ENCODE assay signal across 24 cellular contexts in genomic region chr1:245288796-245289195, GRCh38.
A peak's percentile ranks its signal among the peaks of the same experiment; 100 is the strongest.
DNase-seq lines count a peak whose midpoint lies in the region; ATAC-seq, FAIRE-seq and TF ChIP-seq lines count a peak whose summit lies in the region.
"Had no signal": no experiment of that assay in that cellular context is flagged by ENCODE, and none has a peak within 500 bp of the region (broad histone marks: within the 10 kb centered on the region; RNA-seq: fewer than 3 reads in every experiment).

No MANE protein-coding gene starts in this region.

- no peaks in the 10 kb centered on the region for H3K27me3 ChIP-seq in SK-N-SH (ENCODE audit: insufficient read depth)
- H3K27me3 ChIP-seq in brain microvascular endothelial cell (replicated peaks), result no peaks in the 10 kb centered on the region

- no peak for DNase-seq in SK-N-SH
- peak; percentile 84 for DNase-seq in NCI-H1048 (lab: John Stamatoyannopoulos, UW)
- peak; percentile 38 for DNase-seq in astrocyte of the hippocampus (ENCODE audit: low read depth, low spot score)
- DNase-seq in brain microvascular endothelial cell, result no peak
- DNase-seq in RCC 7860 (ENCODE audit: low spot score), result no peak
- no peak for DNase-seq in activated T-cell treated with anti-CD3 and anti-CD28 coated beads, Interleukin-2, amount 50 U/mL, for 4 hours
- DNase-seq: Calu3; CD4-positive, alpha-beta memory T cell; DMS153; HCEC 1CT; NCI-H1417; NCI-H1694 treated with DMSO at 0.1 percent for 48 hours; NCI-H2081 treated with DMSO at 0.1 percent for 48 hours; NCI-H446; SHP77 treated with DMSO at 0.1 percent for 48 hours had no signal

- no peak overlapping the region for H2AFZ ChIP-seq in SK-N-SH (ENCODE audit: low read depth)
- H2AFZ ChIP-seq: GM23338 had no signal

- H3K9ac ChIP-seq in SK-N-SH, result no peak overlapping the region
- H3K9ac ChIP-seq: BLaER1 treated with 17β-estradiol and CSF1 and Interleukin-3, amounts not matched to agents 10 nM and 100 nM had no signal

- H3K27me3 Mint-ChIP-seq in activated T-cell treated with anti-CD3 and anti-CD28 coated beads, Interleukin-2, amount 50 U/mL, for 4 hours (ENCODE audit: low read depth), result peaks cover 12% of the 10 kb centered on the region

- TF ChIP-seq CTCF in SK-N-SH (IDR thresholded peaks at IDR 0.05), result no peak
- TF ChIP-seq CTCF in brain microvascular endothelial cell (IDR thresholded peaks at IDR 0.05; ENCODE audit: low read depth, low read length, missing control alignments), result no peak

- no peaks in the 10 kb centered on the region for H3K79me2 ChIP-seq in SK-N-SH (ENCODE audit: insufficient read depth)

- no peak for FAIRE-seq in RCC 7860 (lab: Jason Lieb, UNC)
- FAIRE-seq: G401.6, GM18507 had no signal

- POLR2A ChIA-PET in SK-N-SH (lab: Yijun Ruan, JAX), result no interaction called here

- no peaks in the 10 kb centered on the region for H3K36me3 Mint-ChIP-seq in activated T-cell treated with anti-CD3 and anti-CD28 coated beads, Interleukin-2, amount 50 U/mL, for 4 hours (ENCODE audit: insufficient read depth)
- H3K36me3 Mint-ChIP-seq: CD4-positive, alpha-beta memory T cell; IgD-negative memory B cell had no signal

- ATAC-seq in SK-N-SH treated with all-trans-retinoic acid at 6 μM for 48 hours, result no peak
- ATAC-seq in activated T-cell treated with anti-CD3 and anti-CD28 coated beads, Interleukin-2, amount 50 U/mL, for 4 hours, result no peak
- ATAC-seq: GM23338 had no signal

- in situ Hi-C loops in brain microvascular endothelial cell (cut with HindIII; ENCODE audit: low pct_ligation_motif_present, low sequenced_read_pairs), result no loop called here

- H3K9me2 ChIP-seq in SK-N-SH, result no peaks in the 10 kb centered on the region

- H3K4me3 ChIP-seq in SK-N-SH (ENCODE audit: low read depth in 2 of 2, low read length in 1 of 2) (no peak overlapping the region), mesodermal cell (ENCODE audit: extremely low read depth, insufficient read depth, low read length, poor library complexity, severe bottlenecking) (no peak overlapping the region), brain microvascular endothelial cell (ENCODE audit: low read depth, low read length) (no peak overlapping the region)
- H3K4me3 ChIP-seq: BLaER1 treated with 17β-estradiol and CSF1 and Interleukin-3, amounts not matched to agents 10 nM and 100 nM; GM23338 had no signal

- no peak overlapping the region for H3K4me2 ChIP-seq in SK-N-SH
- H3K4me2 ChIP-seq: BLaER1 treated with 17β-estradiol and CSF1 and Interleukin-3, amounts not matched to agents 10 nM and 100 nM; GM23338 had no signal

- H3K9me3 Mint-ChIP-seq in activated T-cell treated with anti-CD3 and anti-CD28 coated beads, Interleukin-2, amount 50 U/mL, for 4 hours, result no peaks in the 10 kb centered on the region
- H3K9me3 Mint-ChIP-seq: GM23338 had no signal

- 50% methylated on average over 1 of the region's 1 CpG for WGBS in SK-N-SH (ENCODE audit: low lambda C conversion rate)
- WGBS in mesodermal cell (ENCODE audit: insufficient coverage in 2 of 2), 2 experiments, result no CpG with 5 or more reads among the region's 1 CpG

- H3K27ac ChIP-seq in SK-N-SH (ENCODE audit: low read depth in 2 of 2, low read length in 1 of 2) (no peak overlapping the region), mesodermal cell (ENCODE audit: low read depth, low read length, severe bottlenecking) (peak overlapping the region; percentile 69), brain microvascular endothelial cell (no peak overlapping the region)
- H3K27ac ChIP-seq: 22Rv1; BLaER1 treated with 17β-estradiol and CSF1 and Interleukin-3, amounts not matched to agents 10 nM and 100 nM; RWPE1 had no signal

- no peaks in the 10 kb centered on the region; the same call in 1 of the 2 replicates for H4K20me1 ChIP-seq in SK-N-SH (ENCODE audit: insufficient read depth)
- H4K20me1 ChIP-seq: BLaER1 treated with 17β-estradiol and CSF1 and Interleukin-3, amounts not matched to agents 10 nM and 100 nM had no signal

- H3F3A ChIP-seq in SK-N-SH (replicated peaks; ENCODE audit: insufficient read depth), result no peaks in the 10 kb centered on the region

- no peaks in the 10 kb centered on the region for H3K4me1 Mint-ChIP-seq in activated T-cell treated with anti-CD3 and anti-CD28 coated beads, Interleukin-2, amount 50 U/mL, for 4 hours (ENCODE audit: low read depth)
- H3K4me1 Mint-ChIP-seq: CD4-positive, alpha-beta memory T cell; GM23338; IgD-negative memory B cell had no signal

- CTCF ChIA-PET in SK-N-SH (lab: Yijun Ruan, JAX), result no interaction called here

- H3K9me3 ChIP-seq in SK-N-SH, result no peaks in the 10 kb centered on the region
- H3K9me3 ChIP-seq in mesodermal cell (ENCODE audit: control insufficient read depth, low read length), result no peaks in the 10 kb centered on the region
- H3K9me3 ChIP-seq: BLaER1 treated with 17β-estradiol and CSF1 and Interleukin-3, amounts not matched to agents 10 nM and 100 nM had no signal

- H3K4me1 ChIP-seq in SK-N-SH (ENCODE audit: control insufficient read depth in 1 of 2, insufficient read depth in 2 of 2, low read depth in 1 of 2, low read length in 1 of 2) (peaks cover 0 to 29% of the 10 kb centered on the region in 2 experiments; a peak in 2 of 4 replicates), mesodermal cell (ENCODE audit: control insufficient read depth, insufficient read depth, low read length, poor library complexity, severe bottlenecking) (peaks cover 6% of the 10 kb centered on the region)
- H3K4me1 ChIP-seq: BLaER1 treated with 17β-estradiol and CSF1 and Interleukin-3, amounts not matched to agents 10 nM and 100 nM had no signal

- no peak overlapping the region for H3K4me3 Mint-ChIP-seq in activated T-cell treated with anti-CD3 and anti-CD28 coated beads, Interleukin-2, amount 50 U/mL, for 4 hours
- H3K4me3 Mint-ChIP-seq: CD4-positive, alpha-beta memory T cell; GM23338; IgD-negative memory B cell had no signal

- H3K36me3 ChIP-seq in SK-N-SH (replicated peaks in 1 of 2; ENCODE audit: control insufficient read depth in 1 of 2, insufficient read depth in 2 of 2, low read length in 1 of 2) (peaks cover 0 to 10% of the 10 kb centered on the region in 2 experiments), mesodermal cell (ENCODE audit: control insufficient read depth, insufficient read depth, low read length) (no peaks in the 10 kb centered on the region), brain microvascular endothelial cell (replicated peaks) (no peaks in the 10 kb centered on the region)
- H3K36me3 ChIP-seq: BLaER1 treated with 17β-estradiol and CSF1 and Interleukin-3, amounts not matched to agents 10 nM and 100 nM had no signal

- no peak for TF ChIP-seq RAD21 in SK-N-SH (IDR thresholded peaks at IDR 0.05; ENCODE audit: low read length)

- TF ChIP-seq EP300 in SK-N-SH (IDR thresholded peaks at IDR 0.05; ENCODE audit: borderline replicate concordance in 1 of 2, low read depth in 1 of 2, low read length in 1 of 2), result no peak

TF ChIP-seq in SK-N-SH, 30 proteins besides CTCF, POLR2A, EP300 and RAD21 (continues in another document):
- TF ChIP-seq MXI1 (IDR thresholded peaks at IDR 0.05; ENCODE audit: low read depth, low read length) (no peak), GATA2 (CRISPR knock-in tag; IDR thresholded peaks at IDR 0.05) (no peak), USF1 (IDR thresholded peaks at IDR 0.05; ENCODE audit: borderline replicate concordance, low read depth) (no peak), FOSL2 (IDR thresholded peaks at IDR 0.05; ENCODE audit: borderline replicate concordance, low read depth) (peak; percentile 24; the same call in 1 of the 2 replicates), TEAD4 (IDR thresholded peaks at IDR 0.05; ENCODE audit: borderline replicate concordance, insufficient read depth) (no peak), NFIC (IDR thresholded peaks at IDR 0.05; ENCODE audit: borderline replicate concordance) (no peak)

TF ChIP-seq in SK-N-SH treated with all-trans-retinoic acid at 6 μM for 48 hours, 23 proteins besides CTCF, POLR2A, EP300 and RAD21 (continues in another document):
- TF ChIP-seq, protein P1, sequence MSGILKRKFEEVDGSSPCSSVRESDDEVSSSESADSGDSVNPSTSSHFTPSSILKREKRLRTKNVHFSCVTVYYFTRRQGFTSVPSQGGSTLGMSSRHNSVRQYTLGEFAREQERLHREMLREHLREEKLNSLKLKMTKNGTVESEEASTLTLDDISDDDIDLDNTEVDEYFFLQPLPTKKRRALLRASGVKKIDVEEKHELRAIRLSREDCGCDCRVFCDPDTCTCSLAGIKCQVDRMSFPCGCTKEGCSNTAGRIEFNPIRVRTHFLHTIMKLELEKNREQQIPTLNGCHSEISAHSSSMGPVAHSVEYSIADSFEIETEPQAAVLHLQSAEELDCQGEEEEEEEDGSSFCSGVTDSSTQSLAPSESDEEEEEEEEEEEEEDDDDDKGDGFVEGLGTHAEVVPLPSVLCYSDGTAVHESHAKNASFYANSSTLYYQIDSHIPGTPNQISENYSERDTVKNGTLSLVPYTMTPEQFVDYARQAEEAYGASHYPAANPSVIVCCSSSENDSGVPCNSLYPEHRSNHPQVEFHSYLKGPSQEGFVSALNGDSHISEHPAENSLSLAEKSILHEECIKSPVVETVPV (CRISPR knock-in tag; IDR thresholded peaks at IDR 0.05), result no peak
- TF ChIP-seq GLIS3 (CRISPR knock-in tag; IDR thresholded peaks at IDR 0.05) (no peak), ZNF70 (CRISPR knock-in tag; IDR thresholded peaks at IDR 0.05) (no peak), ESRRG (CRISPR knock-in tag; IDR thresholded peaks at IDR 0.05) (no peak), ZNF565 (CRISPR knock-in tag; conservative IDR thresholded peaks at IDR 0.05; ENCODE audit: low read depth) (no peak), BACH2 (CRISPR knock-in tag; IDR thresholded peaks at IDR 0.05; ENCODE audit: borderline replicate concordance) (no peak), ZC3H10 (CRISPR knock-in tag; IDR thresholded peaks at IDR 0.05) (no peak), TCF4 (CRISPR knock-in tag; IDR thresholded peaks at IDR 0.05; ENCODE audit: borderline replicate concordance) (no peak), ISL1 (CRISPR knock-in tag; IDR thresholded peaks at IDR 0.05) (no peak)
- TF ChIP-seq, protein P2, sequence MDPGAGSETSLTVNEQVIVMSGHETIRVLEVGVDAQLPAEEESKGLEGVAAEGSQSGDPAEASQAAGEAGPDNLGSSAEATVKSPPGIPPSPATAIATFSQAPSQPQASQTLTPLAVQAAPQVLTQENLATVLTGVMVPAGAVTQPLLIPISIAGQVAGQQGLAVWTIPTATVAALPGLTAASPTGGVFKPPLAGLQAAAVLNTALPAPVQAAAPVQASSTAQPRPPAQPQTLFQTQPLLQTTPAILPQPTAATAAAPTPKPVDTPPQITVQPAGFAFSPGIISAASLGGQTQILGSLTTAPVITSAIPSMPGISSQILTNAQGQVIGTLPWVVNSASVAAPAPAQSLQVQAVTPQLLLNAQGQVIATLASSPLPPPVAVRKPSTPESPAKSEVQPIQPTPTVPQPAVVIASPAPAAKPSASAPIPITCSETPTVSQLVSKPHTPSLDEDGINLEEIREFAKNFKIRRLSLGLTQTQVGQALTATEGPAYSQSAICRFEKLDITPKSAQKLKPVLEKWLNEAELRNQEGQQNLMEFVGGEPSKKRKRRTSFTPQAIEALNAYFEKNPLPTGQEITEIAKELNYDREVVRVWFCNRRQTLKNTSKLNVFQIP (CRISPR knock-in tag; IDR thresholded peaks at IDR 0.05; ENCODE audit: borderline replicate concordance, low read depth), result no peak

Comparison
In these comparisons a context has a peak if more than half of its experiments do, and no peak if none do; other contexts are left out.
1. DNase-seq: peak in NCI-H1048 (single experiment) and astrocyte of the hippocampus (single experiment); none in SK-N-SH (single experiment), brain microvascular endothelial cell (single experiment), RCC 7860 (single experiment) and activated T-cell treated with anti-CD3 and anti-CD28 coated beads, Interleukin-2, amount 50 U/mL, for 4 hours (single experiment).